16 cellular contexts compared by ENCODE assay signal in genomic region chr12:79020106-79020505, GRCh38.
DNase-seq lines count a peak whose midpoint lies in the region; ATAC-seq and TF ChIP-seq lines count a peak whose summit lies in the region.
"Had no signal": no experiment of that assay in that cellular context is flagged by ENCODE, and none has a peak within 500 bp of the region (broad histone marks: within the 10 kb centered on the region; RNA-seq: fewer than 3 reads in every experiment).

No MANE protein-coding gene starts in this region.

- H3K79me1 ChIP-seq in IMR-90 (ENCODE audit: low read depth in 1 of 2, low read length in 2 of 2), result no peaks in the 10 kb centered on the region

- H3K4me2 ChIP-seq in IMR-90 (ENCODE audit: low read depth, low read length), result no peak overlapping the region
- H3K4me2 ChIP-seq: hepatocyte had no signal

- in situ Hi-C loops in IMR-90 (cut with MboI; ENCODE audit: low sequenced_read_pairs), result no loop called here

- no peaks in the 10 kb centered on the region for H4K20me1 ChIP-seq in IMR-90 (ENCODE audit: insufficient read depth, low read length)

- no peak overlapping the region for H2BK20ac ChIP-seq in IMR-90 (ENCODE audit: low read depth, low read length)

- no peak for TF ChIP-seq CTCF in IMR-90 (conservative IDR thresholded peaks at IDR 0.05; ENCODE audit: low read depth, low read length)
- TF ChIP-seq CTCF in upper lobe of right lung (IDR thresholded peaks at IDR 0.05), result no peak

- H3K27ac Mint-ChIP-seq in naive thymus-derived CD8-positive, alpha-beta T cell, result no peak overlapping the region
- H3K27ac Mint-ChIP-seq: activated CD4-positive, alpha-beta T cell treated with anti-CD3 and anti-CD28 coated beads, Interleukin-2, amount 10 ng/mL, durations not matched to agents 24 days and 14 days; CD8-positive, alpha-beta T cell had no signal

- H4K91ac ChIP-seq in IMR-90 (ENCODE audit: insufficient read depth, low read depth, low read length), result no peak overlapping the region

- no peaks in the 10 kb centered on the region for H3K27me3 ChIP-seq in IMR-90 (ENCODE audit: control insufficient read depth, insufficient read depth, low read length)
- no peaks in the 10 kb centered on the region for H3K27me3 ChIP-seq in upper lobe of right lung
- H3K27me3 ChIP-seq: body of pancreas, hepatocyte had no signal

- no peaks in the 10 kb centered on the region for H3K4me1 ChIP-seq in IMR-90 (ENCODE audit: control insufficient read depth, insufficient read depth, low read length)
- no peaks in the 10 kb centered on the region for H3K4me1 ChIP-seq in upper lobe of right lung
- H3K4me1 ChIP-seq: body of pancreas had no signal

- H3K27ac ChIP-seq in IMR-90 (ENCODE audit: insufficient read depth, low read length) (no peak overlapping the region), upper lobe of right lung (no peak overlapping the region)
- H3K27ac ChIP-seq: body of pancreas, GM23248, hepatocyte, RWPE1 had no signal

- no peak overlapping the region for H3K4ac ChIP-seq in IMR-90 (ENCODE audit: low read depth, low read length)

- no peak overlapping the region for H2BK5ac ChIP-seq in IMR-90 (ENCODE audit: low read depth, low read length, poor library complexity, severe bottlenecking)

- TF ChIP-seq POLR2A in IMR-90 (IDR thresholded peaks at IDR 0.05; ENCODE audit: low read depth, low read length), result no peak

- POLR2A ChIA-PET in IMR-90 (lab: Charles Lee; ENCODE audit: unreplicated experiment), result no interaction called here
- POLR2A ChIA-PET in naive thymus-derived CD8-positive, alpha-beta T cell (lab: Charles Lee), result no interaction called here

- no peak overlapping the region for H3K56ac ChIP-seq in IMR-90 (ENCODE audit: extremely low read depth, insufficient read depth, low read length)

- H3K4me3 ChIP-seq in IMR-90 (ENCODE audit: insufficient read depth, low read depth, low read length) (no peak overlapping the region), upper lobe of right lung (no peak overlapping the region)
- H3K4me3 ChIP-seq: body of pancreas, GM23248, hepatocyte had no signal

- no peak overlapping the region for H4K5ac ChIP-seq in IMR-90 (ENCODE audit: low read depth, low read length)

- intact Hi-C loops in IMR-90 (cut with micrococcal nuclease) (no loop called here), upper lobe of right lung (cut with DNase I) (no loop called here)

- ATAC-seq in GM19397 (IDR thresholded peaks at IDR 0.05; ENCODE audit: unreplicated experiment) (peak; percentile 21), IMR-90 (ENCODE audit: low read depth) (no peak), upper lobe of right lung (no peak)
- ATAC-seq in naive thymus-derived CD8-positive, alpha-beta T cell, result no peak
- ATAC-seq: body of pancreas; CD8-positive, alpha-beta T cell had no signal

- H2AFZ ChIP-seq in IMR-90 (replicated peaks; ENCODE audit: low read length, poor library complexity), result no peak overlapping the region
- H2AFZ ChIP-seq: GM23248, hepatocyte had no signal

- H3K36me3 Mint-ChIP-seq in naive thymus-derived CD8-positive, alpha-beta T cell, result no peaks in the 10 kb centered on the region
- H3K36me3 Mint-ChIP-seq: CD8-positive, alpha-beta T cell had no signal

- H3K9me3 ChIP-seq in IMR-90 (ENCODE audit: control insufficient read depth, insufficient read depth, low read length) (no peaks in the 10 kb centered on the region), upper lobe of right lung (no peaks in the 10 kb centered on the region)
- H3K9me3 ChIP-seq: body of pancreas had no signal

- dilution Hi-C loops in IMR-90 (cut with HindIII; ENCODE audit: low sequenced_read_pairs, unreplicated experiment), result no loop called here

- peaks cover 0 to 13% (median 9%) of the 10 kb centered on the region in 9 donors for H3K9me3 Mint-ChIP-seq in naive thymus-derived CD8-positive, alpha-beta T cell
- H3K9me3 Mint-ChIP-seq: activated CD4-positive, alpha-beta T cell treated with anti-CD3 and anti-CD28 coated beads, Interleukin-2, amount 10 ng/mL, durations not matched to agents 24 days and 14 days had no signal

- H3K9ac ChIP-seq in IMR-90 (ENCODE audit: low read depth, low read length), result no peak overlapping the region
- H3K9ac ChIP-seq: GM23248 had no signal

- H2AK9ac ChIP-seq in IMR-90 (replicated peaks; ENCODE audit: low read depth, low read length, poor library complexity), result no peak overlapping the region

- H3K4me3 Mint-ChIP-seq in naive thymus-derived CD8-positive, alpha-beta T cell, result no peak overlapping the region
- H3K4me3 Mint-ChIP-seq: activated CD4-positive, alpha-beta T cell treated with anti-CD3 and anti-CD28 coated beads, Interleukin-2, amount 10 ng/mL, durations not matched to agents 24 days and 14 days; CD8-positive, alpha-beta T cell had no signal

- TF ChIP-seq RAD21 in IMR-90 (IDR thresholded peaks at IDR 0.05; ENCODE audit: low read length), result no peak

- CTCF ChIA-PET in IMR-90 (lab: Yijun Ruan, JAX), result no interaction called here

- peaks cover 0 to 5% (median 0%) of the 10 kb centered on the region in 4 donors for H3K4me1 Mint-ChIP-seq in naive thymus-derived CD8-positive, alpha-beta T cell
- H3K4me1 Mint-ChIP-seq: activated CD4-positive, alpha-beta T cell treated with anti-CD3 and anti-CD28 coated beads, Interleukin-2, amount 10 ng/mL, durations not matched to agents 24 days and 14 days had no signal

- no peak overlapping the region for H3K14ac ChIP-seq in IMR-90 (replicated peaks; ENCODE audit: low read depth, low read length)

- H2AK5ac ChIP-seq in IMR-90 (ENCODE audit: low read depth, low read length), result no peak overlapping the region

- H4K8ac ChIP-seq in IMR-90 (ENCODE audit: low read depth in 2 of 2, low read length in 2 of 2), result no peak overlapping the region

- H3K23ac ChIP-seq in IMR-90 (ENCODE audit: low read depth, low read length), result no peak overlapping the region

- WGBS in IMR-90 (ENCODE audit: extremely low coverage in 2 of 2, insufficient read length in 1 of 2), 2 experiments, result 100% methylated on average over 1 of the region's 1 CpG; no CpG with 5 or more reads in 1 of the 2 experiments

- DNase-seq in IMR-90 (peak; percentile 29), cerebellar cortex (ENCODE audit: low spot score) (peak; percentile 90), renal cortical epithelial cell (ENCODE audit: low read depth) (peak; percentile 16), upper lobe of right lung (no peak)
- no peak for DNase-seq in stimulated activated CD4-positive, alpha-beta T cell treated with anti-CD3 and anti-CD28 coated beads, Interleukin-4, amount 100 ng/mL, for 1 hour
- no peak for DNase-seq in naive thymus-derived CD8-positive, alpha-beta T cell
- DNase-seq: activated CD4-positive, alpha-beta T cell treated with anti-CD3 and anti-CD28 coated beads, Interleukin-2, amount 10 ng/mL, durations not matched to agents 24 days and 14 days; activated T-cell treated with anti-CD3 and anti-CD28 coated beads, Interleukin-2, amount 50 U/mL, for 48 hours; body of pancreas; CD8-positive, alpha-beta T cell; GM23248; NCI-H1092 treated with DMSO at 0.1 percent for 48 hours; nucleus accumbens had no signal

- BruUV-seq in IMR-90 (replicated peaks; lab: Mats Ljungman, UMichigan), result no TSS peak

- no peaks in the 10 kb centered on the region for H3K27me3 Mint-ChIP-seq in naive thymus-derived CD8-positive, alpha-beta T cell
- H3K27me3 Mint-ChIP-seq: activated CD4-positive, alpha-beta T cell treated with anti-CD3 and anti-CD28 coated beads, Interleukin-2, amount 10 ng/mL, durations not matched to agents 24 days and 14 days had no signal

- H3K9me1 ChIP-seq in IMR-90 (ENCODE audit: insufficient read depth, low read length), result no peaks in the 10 kb centered on the region; the same call in 1 of the 2 replicates

- H2BK120ac ChIP-seq in IMR-90 (ENCODE audit: low read depth, low read length), result no peak overlapping the region

- H3K18ac ChIP-seq in IMR-90 (ENCODE audit: low read depth, low read length), result no peak overlapping the region

- H2BK15ac ChIP-seq in IMR-90 (ENCODE audit: low read depth, low read length), result no peak overlapping the region

- no peaks in the 10 kb centered on the region for H3K36me3 ChIP-seq in IMR-90 (ENCODE audit: control insufficient read depth, insufficient read depth, low read length)
- no peaks in the 10 kb centered on the region for H3K36me3 ChIP-seq in upper lobe of right lung

TF ChIP-seq in IMR-90, 13 proteins besides CTCF, POLR2A, EP300 and RAD21:
- TF ChIP-seq CEBPB (IDR thresholded peaks at IDR 0.05; ENCODE audit: low read depth, low read length) (no peak), RFX5 (IDR thresholded peaks at IDR 0.05; ENCODE audit: low read depth, low read length) (no peak), RCOR1 (IDR thresholded peaks at IDR 0.05; ENCODE audit: insufficient replicate concordance, low read length) (no peak), CHD1 (IDR thresholded peaks at IDR 0.05; ENCODE audit: low read depth, low read length) (no peak), SMC3 (IDR thresholded peaks at IDR 0.05; ENCODE audit: low read depth, low read length) (no peak), MXI1 (IDR thresholded peaks at IDR 0.05; ENCODE audit: borderline replicate concordance, low read depth, low read length) (no peak), BHLHE40 (IDR thresholded peaks at IDR 0.05; ENCODE audit: low read depth, low read length) (no peak), NFE2L2 (IDR thresholded peaks at IDR 0.05; ENCODE audit: low read depth, low read length) (no peak), FOS (IDR thresholded peaks at IDR 0.05; ENCODE audit: low read depth, low read length) (no peak), MAZ (IDR thresholded peaks at IDR 0.05; ENCODE audit: borderline replicate concordance, low read depth, low read length) (no peak), MAFK (IDR thresholded peaks at IDR 0.05; ENCODE audit: low read depth, low read length) (no peak)
- TF ChIP-seq, protein P1, sequence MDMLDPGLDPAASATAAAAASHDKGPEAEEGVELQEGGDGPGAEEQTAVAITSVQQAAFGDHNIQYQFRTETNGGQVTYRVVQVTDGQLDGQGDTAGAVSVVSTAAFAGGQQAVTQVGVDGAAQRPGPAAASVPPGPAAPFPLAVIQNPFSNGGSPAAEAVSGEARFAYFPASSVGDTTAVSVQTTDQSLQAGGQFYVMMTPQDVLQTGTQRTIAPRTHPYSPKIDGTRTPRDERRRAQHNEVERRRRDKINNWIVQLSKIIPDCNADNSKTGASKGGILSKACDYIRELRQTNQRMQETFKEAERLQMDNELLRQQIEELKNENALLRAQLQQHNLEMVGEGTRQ (IDR thresholded peaks at IDR 0.05; ENCODE audit: low read depth, low read length), result no peak
- TF ChIP-seq, protein P2, sequence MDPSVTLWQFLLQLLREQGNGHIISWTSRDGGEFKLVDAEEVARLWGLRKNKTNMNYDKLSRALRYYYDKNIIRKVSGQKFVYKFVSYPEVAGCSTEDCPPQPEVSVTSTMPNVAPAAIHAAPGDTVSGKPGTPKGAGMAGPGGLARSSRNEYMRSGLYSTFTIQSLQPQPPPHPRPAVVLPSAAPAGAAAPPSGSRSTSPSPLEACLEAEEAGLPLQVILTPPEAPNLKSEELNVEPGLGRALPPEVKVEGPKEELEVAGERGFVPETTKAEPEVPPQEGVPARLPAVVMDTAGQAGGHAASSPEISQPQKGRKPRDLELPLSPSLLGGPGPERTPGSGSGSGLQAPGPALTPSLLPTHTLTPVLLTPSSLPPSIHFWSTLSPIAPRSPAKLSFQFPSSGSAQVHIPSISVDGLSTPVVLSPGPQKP (IDR thresholded peaks at IDR 0.05; ENCODE audit: borderline replicate concordance, low read depth, low read length), result no peak

Comparison
In these comparisons a context has a peak if more than half of its experiments do, and no peak if none do; other contexts are left out.
1. DNase-seq: peak in IMR-90 (single experiment), cerebellar cortex (single experiment) and renal cortical epithelial cell (single experiment); none in upper lobe of right lung (single experiment), stimulated activated CD4-positive, alpha-beta T cell treated with anti-CD3 and anti-CD28 coated beads, Interleukin-4, amount 100 ng/mL, for 1 hour (single experiment) and naive thymus-derived CD8-positive, alpha-beta T cell (0 of 10).